1 cellular context compared by ENCODE assay signal in the genomic region with DNA sequence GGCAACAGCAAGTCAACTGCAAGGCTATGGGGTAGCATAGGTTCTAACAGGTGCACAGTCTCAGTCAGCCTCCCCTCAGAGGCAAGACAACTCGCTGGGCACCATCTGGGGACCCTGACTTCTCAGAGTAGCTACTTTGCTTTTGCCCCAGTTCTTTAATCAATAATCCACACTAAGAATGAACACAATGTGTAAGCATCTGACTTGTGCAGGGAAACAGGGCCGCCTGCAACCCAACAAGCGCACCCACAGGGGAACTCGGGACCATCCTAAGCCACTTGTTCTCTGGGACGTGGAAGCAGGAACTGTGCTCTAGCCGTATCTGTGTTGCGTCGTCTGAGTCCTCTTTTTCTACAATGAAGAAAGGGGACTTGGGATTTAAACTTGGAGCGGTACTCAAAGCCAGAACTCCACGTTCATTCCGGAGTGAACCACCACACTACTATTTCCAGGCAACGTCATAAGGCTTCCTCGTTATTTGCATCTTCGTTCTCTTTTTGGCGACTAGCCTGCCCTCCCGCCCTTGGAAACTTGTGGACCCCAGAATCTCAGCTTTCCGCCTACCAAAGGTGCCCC.
TF ChIP-seq lines count a peak whose summit lies in the region.

No MANE protein-coding gene starts in this region.

TF ChIP-seq in H1, 55 proteins besides CTCF, POLR2A, EP300 and RAD21:
- TF ChIP-seq SIN3A (conservative IDR thresholded peaks at IDR 0.05 in 1 of 2, IDR thresholded peaks at IDR 0.05 in 1 of 2; ENCODE audit: low read depth in 1 of 2, low read length in 2 of 2) (no peak), ASH2L (IDR thresholded peaks at IDR 0.05; ENCODE audit: low read length) (no peak), EZH2 (IDR thresholded peaks at IDR 0.05; ENCODE audit: low read depth, low read length, severe bottlenecking) (no peak)
TF ChIP-seq in H1: peak in this region for 0.
